1 cellular context compared by ENCODE assay signal in genomic region chr17:43367588-43368242, GRCh38.
TF ChIP-seq lines count a peak whose summit lies in the region.

No MANE protein-coding gene starts in this region.

TF ChIP-seq in K562, 482 proteins besides CTCF, POLR2A, EP300 and RAD21 (continued from another document and continues in another):
- TF ChIP-seq CUX1 (CRISPR knock-in tag; IDR thresholded peaks at IDR 0.05) (no peak), CBX3 (IDR thresholded peaks at IDR 0.05; ENCODE audit: borderline replicate concordance in 1 of 2, low read length in 2 of 2) (peak in 1 of 2 experiments; percentile 34; a peak in 1 of 3 replicates), ZNF384 (IDR thresholded peaks at IDR 0.05; ENCODE audit: low read depth, low read length) (peak; percentile 66; the same call in 1 of the 2 replicates), TFE3 (CRISPR knock-in tag; IDR thresholded peaks at IDR 0.05) (peak; percentile 26; the same call in 1 of the 2 replicates), NCOR1 (IDR thresholded peaks at IDR 0.05) (peak; percentile 85), POLR2AphosphoS5 (IDR thresholded peaks at IDR 0.05; ENCODE audit: control insufficient read depth, insufficient read depth, low read depth, low read length) (peak; percentile 100; the same call in 1 of the 2 replicates), NR3C1 (CRISPR knock-in tag; IDR thresholded peaks at IDR 0.05) (0 out of 2 replicates have a peak, but pooled peaks have one; percentile 51), CBFA2T3 (IDR thresholded peaks at IDR 0.05) (peak; percentile 32), IRF2 (CRISPR knock-in tag; IDR thresholded peaks at IDR 0.05) (no peak), ZNF3 (CRISPR knock-in tag; IDR thresholded peaks at IDR 0.05) (peak; percentile 84), FIP1L1 (IDR thresholded peaks at IDR 0.05; ENCODE audit: low read depth, low read length, poor library complexity, severe bottlenecking) (no peak), BACH1 (tag; IDR thresholded peaks at IDR 0.05) (no peak), STAT5B (CRISPR knock-in tag; IDR thresholded peaks at IDR 0.05) (no peak), POLR2AphosphoS2 (IDR thresholded peaks at IDR 0.05; ENCODE audit: low read length) (peak; percentile 97), KDM2B (CRISPR knock-in tag; IDR thresholded peaks at IDR 0.05) (no peak), CHCHD3 (CRISPR knock-in tag; IDR thresholded peaks at IDR 0.05) (peak; percentile 95; the same call in 1 of the 2 replicates), SNIP1 (IDR thresholded peaks at IDR 0.05; ENCODE audit: low read depth) (peak; percentile 40; the same call in 1 of the 2 replicates), ZNF740 (CRISPR knock-in tag; IDR thresholded peaks at IDR 0.05) (no peak), ZNF740 (tag; IDR thresholded peaks at IDR 0.05) (no peak), SOX6 (IDR thresholded peaks at IDR 0.05) (peak; percentile 91), RHOXF2B (CRISPR knock-in tag; conservative IDR thresholded peaks at IDR 0.05) (peak; percentile 86), ELF4 (CRISPR knock-in tag; IDR thresholded peaks at IDR 0.05) (peak; percentile 85; the same call in 1 of the 2 replicates)
- TF ChIP-seq, protein P1, sequence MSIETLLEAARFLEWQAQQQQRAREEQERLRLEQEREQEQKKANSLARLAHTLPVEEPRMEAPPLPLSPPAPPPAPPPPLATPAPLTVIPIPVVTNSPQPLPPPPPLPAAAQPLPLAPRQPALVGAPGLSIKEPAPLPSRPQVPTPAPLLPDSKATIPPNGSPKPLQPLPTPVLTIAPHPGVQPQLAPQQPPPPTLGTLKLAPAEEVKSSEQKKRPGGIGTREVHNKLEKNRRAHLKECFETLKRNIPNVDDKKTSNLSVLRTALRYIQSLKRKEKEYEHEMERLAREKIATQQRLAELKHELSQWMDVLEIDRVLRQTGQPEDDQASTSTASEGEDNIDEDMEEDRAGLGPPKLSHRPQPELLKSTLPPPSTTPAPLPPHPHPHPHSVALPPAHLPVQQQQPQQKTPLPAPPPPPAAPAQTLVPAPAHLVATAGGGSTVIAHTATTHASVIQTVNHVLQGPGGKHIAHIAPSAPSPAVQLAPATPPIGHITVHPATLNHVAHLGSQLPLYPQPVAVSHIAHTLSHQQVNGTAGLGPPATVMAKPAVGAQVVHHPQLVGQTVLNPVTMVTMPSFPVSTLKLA (conservative IDR thresholded peaks at IDR 0.05), result peak; percentile 44 to 51; a peak in 3 of 4 replicates
- TF ChIP-seq, protein P2, sequence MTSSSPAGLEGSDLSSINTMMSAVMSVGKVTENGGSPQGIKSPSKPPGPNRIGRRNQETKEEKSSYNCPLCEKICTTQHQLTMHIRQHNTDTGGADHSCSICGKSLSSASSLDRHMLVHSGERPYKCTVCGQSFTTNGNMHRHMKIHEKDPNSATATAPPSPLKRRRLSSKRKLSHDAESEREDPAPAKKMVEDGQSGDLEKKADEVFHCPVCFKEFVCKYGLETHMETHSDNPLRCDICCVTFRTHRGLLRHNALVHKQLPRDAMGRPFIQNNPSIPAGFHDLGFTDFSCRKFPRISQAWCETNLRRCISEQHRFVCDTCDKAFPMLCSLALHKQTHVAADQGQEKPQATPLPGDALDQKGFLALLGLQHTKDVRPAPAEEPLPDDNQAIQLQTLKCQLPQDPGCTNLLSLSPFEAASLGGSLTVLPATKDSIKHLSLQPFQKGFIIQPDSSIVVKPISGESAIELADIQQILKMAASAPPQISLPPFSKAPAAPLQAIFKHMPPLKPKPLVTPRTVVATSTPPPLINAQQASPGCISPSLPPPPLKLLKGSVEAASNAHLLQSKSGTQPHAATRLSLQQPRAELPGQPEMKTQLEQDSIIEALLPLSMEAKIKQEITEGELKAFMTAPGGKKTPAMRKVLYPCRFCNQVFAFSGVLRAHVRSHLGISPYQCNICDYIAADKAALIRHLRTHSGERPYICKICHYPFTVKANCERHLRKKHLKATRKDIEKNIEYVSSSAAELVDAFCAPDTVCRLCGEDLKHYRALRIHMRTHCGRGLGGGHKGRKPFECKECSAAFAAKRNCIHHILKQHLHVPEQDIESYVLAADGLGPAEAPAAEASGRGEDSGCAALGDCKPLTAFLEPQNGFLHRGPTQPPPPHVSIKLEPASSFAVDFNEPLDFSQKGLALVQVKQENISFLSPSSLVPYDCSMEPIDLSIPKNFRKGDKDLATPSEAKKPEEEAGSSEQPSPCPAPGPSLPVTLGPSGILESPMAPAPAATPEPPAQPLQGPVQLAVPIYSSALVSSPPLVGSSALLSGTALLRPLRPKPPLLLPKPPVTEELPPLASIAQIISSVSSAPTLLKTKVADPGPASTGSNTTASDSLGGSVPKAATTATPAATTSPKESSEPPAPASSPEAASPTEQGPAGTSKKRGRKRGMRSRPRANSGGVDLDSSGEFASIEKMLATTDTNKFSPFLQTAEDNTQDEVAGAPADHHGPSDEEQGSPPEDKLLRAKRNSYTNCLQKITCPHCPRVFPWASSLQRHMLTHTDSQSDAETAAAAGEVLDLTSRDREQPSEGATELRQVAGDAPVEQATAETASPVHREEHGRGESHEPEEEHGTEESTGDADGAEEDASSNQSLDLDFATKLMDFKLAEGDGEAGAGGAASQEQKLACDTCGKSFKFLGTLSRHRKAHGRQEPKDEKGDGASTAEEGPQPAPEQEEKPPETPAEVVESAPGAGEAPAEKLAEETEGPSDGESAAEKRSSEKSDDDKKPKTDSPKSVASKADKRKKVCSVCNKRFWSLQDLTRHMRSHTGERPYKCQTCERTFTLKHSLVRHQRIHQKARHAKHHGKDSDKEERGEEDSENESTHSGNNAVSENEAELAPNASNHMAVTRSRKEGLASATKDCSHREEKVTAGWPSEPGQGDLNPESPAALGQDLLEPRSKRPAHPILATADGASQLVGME (CRISPR knock-in tag; IDR thresholded peaks at IDR 0.05), result no peak
- TF ChIP-seq, protein P3, sequence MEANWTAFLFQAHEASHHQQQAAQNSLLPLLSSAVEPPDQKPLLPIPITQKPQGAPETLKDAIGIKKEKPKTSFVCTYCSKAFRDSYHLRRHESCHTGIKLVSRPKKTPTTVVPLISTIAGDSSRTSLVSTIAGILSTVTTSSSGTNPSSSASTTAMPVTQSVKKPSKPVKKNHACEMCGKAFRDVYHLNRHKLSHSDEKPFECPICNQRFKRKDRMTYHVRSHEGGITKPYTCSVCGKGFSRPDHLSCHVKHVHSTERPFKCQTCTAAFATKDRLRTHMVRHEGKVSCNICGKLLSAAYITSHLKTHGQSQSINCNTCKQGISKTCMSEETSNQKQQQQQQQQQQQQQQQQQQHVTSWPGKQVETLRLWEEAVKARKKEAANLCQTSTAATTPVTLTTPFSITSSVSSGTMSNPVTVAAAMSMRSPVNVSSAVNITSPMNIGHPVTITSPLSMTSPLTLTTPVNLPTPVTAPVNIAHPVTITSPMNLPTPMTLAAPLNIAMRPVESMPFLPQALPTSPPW (CRISPR knock-in tag; IDR thresholded peaks at IDR 0.05), result peak; percentile 50
- TF ChIP-seq, protein P4, sequence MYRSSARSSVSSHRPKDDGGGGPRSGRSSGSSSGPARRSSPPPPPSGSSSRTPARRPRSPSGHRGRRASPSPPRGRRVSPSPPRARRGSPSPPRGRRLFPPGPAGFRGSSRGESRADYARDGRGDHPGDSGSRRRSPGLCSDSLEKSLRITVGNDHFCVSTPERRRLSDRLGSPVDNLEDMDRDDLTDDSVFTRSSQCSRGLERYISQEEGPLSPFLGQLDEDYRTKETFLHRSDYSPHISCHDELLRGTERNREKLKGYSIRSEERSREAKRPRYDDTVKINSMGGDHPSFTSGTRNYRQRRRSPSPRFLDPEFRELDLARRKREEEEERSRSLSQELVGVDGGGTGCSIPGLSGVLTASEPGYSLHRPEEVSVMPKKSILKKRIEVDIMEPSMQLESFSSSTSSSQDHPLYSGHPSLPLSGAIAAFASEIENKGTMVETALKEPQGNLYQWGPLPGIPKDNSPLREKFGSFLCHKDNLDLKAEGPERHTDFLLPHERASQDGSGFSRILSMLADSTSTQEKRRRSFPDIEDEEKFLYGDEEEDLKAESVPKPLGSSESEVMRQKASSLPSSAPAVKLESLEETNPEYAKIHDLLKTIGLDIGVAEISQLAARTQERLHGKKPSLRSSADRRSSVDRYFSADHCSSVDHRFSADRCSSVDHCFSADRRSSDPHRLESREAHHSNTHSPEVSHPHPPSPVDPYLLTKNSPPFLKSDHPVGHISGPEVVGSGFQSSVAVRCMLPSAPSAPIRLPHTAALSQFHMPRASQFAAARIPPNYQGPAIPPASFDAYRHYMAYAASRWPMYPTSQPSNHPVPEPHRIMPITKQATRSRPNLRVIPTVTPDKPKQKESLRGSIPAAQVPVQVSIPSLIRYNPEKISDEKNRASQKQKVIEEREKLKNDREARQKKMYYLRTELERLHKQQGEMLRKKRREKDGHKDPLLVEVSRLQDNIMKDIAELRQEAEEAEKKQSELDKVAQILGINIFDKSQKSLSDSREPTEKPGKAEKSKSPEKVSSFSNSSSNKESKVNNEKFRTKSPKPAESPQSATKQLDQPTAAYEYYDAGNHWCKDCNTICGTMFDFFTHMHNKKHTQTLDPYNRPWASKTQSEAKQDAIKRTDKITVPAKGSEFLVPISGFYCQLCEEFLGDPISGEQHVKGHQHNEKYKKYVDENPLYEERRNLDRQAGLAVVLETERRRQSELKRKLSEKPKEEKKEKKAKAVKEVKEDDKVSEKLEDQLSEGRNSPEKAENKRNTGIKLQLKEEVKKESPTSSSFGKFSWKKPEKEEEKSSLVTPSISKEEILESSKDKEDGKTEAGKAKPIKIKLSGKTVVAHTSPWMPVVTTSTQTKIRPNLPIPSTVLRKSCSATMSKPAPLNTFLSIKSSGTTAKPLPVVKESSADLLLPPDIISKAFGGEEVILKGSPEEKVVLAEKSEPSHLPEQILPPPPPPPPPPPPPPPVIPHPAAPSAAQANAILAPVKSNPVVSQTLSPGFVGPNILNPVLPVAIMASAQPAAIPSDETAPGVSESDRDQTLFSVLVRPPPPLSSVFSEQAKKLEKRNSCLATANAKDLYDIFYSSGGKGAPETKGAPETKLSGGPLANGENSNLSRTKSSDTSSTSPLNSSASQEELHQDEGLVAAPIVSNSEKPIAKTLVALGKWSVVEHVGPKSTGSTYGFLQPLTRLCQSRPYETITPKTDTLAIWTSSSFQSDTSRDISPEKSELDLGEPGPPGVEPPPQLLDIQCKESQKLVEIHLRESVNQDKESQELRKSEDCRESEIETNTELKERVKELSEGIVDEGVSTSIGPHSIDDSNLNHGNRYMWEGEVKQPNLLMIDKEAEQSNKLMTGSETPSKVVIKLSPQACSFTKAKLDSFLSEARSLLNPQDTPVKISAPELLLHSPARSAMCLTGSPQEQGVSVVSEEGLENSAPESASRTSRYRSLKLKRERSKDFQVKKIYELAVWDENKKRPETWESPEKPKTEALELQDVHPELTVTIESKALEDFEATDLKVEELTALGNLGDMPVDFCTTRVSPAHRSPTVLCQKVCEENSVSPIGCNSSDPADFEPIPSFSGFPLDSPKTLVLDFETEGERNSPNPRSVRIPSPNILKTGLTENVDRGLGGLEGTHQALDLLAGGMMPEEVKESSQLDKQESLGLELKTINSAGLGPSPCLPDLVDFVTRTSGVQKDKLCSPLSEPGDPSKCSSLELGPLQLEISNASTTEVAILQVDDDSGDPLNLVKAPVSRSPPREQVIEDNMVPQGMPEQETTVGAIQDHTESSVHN (IDR thresholded peaks at IDR 0.05; ENCODE audit: borderline replicate concordance in 1 of 2, low read depth in 1 of 2), result peak in 1 of 2 experiments; percentile 90; a peak in 2 of 4 replicates
- TF ChIP-seq, protein P5, sequence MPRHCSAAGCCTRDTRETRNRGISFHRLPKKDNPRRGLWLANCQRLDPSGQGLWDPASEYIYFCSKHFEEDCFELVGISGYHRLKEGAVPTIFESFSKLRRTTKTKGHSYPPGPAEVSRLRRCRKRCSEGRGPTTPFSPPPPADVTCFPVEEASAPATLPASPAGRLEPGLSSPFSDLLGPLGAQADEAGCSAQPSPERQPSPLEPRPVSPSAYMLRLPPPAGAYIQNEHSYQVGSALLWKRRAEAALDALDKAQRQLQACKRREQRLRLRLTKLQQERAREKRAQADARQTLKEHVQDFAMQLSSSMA (CRISPR knock-in tag; IDR thresholded peaks at IDR 0.05), result peak; percentile 88
